Comparison of ENCODE assay signal across 27 cellular contexts in genomic region chr5:132461671-132462070, GRCh38. TPM values are rescaled to one million over a fixed set of nuclear protein-coding genes. Genes with fewer than 3 reads are reported as not detected.
DNase-seq lines count a peak whose midpoint lies in the region; ATAC-seq and TF ChIP-seq lines count a peak whose summit lies in the region.
"Had no signal": no experiment of that assay in that cellular context is flagged by ENCODE, and none has a peak within 500 bp of the region (broad histone marks: within the 10 kb centered on the region; RNA-seq: fewer than 3 reads in every experiment).

No MANE protein-coding gene starts in this region.

- DNase-seq in activated naive CD8-positive, alpha-beta T cell treated with anti-CD3 and anti-CD28 coated beads, Interleukin-2, amount 10 ng/mL, durations not matched to agents 7 days and 5 days = no peak
- DNase-seq in activated naive CD8-positive, alpha-beta T cell treated with anti-CD3 and anti-CD28 coated beads for 36 hours = no peak
- DNase-seq in activated CD8-positive, alpha-beta T cell treated with anti-CD3 and anti-CD28 coated beads for 36 hours = no peak
- no peak for DNase-seq in natural killer cell
- no peak for DNase-seq in SHP77 (lab: John Stamatoyannopoulos, UW)
- no peak for DNase-seq in Caco-2
- DNase-seq in NCI-H146 treated with DMSO at 0.1 percent for 48 hours (lab: John Stamatoyannopoulos, UW; ENCODE audit: unreplicated experiment) = no peak
- DNase-seq: ACHN; activated CD4-positive, alpha-beta T cell treated with anti-CD3 and anti-CD28 coated beads, Interleukin-2, amount 10 ng/mL, durations not matched to agents 7 days and 5 days; activated CD8-positive, alpha-beta memory T cell treated with anti-CD3 and anti-CD28 coated beads, Interleukin-2, amount 50 U/mL, for 4 hours; activated effector memory CD4-positive, alpha-beta T cell treated with anti-CD3 and anti-CD28 coated beads, Interleukin-2, amount 50 U/mL, for 16 hours; amniotic stem cell; foreskin melanocyte; mesenchymal stem cell; NCI-H1694 treated with DMSO at 0.1 percent for 48 hours; NCI-H69; retina; RPMI8226; stimulated activated CD4-positive, alpha-beta T cell treated with anti-CD3 and anti-CD28 coated beads, Interleukin-1b, Interleukin-23, amount 100 ng/mL, for 48 hours; T-helper 9 cell; WERI-Rb-1 had no signal

- H3K36me3 ChIP-seq in Caco-2 (ENCODE audit: control insufficient read depth, insufficient read depth, low read length) = no peaks in the 10 kb centered on the region
- H3K36me3 ChIP-seq: breast epithelium, WERI-Rb-1 had no signal

- no TSS peak for BruUV-seq in Caco-2 (replicated peaks; lab: Mats Ljungman, UMichigan)

- no peak overlapping the region for H3K4me3 Mint-ChIP-seq in activated naive CD8-positive, alpha-beta T cell treated with anti-CD3 and anti-CD28 coated beads, Interleukin-2, amount 10 ng/mL, durations not matched to agents 7 days and 5 days
- no peak overlapping the region for H3K4me3 Mint-ChIP-seq in activated naive CD8-positive, alpha-beta T cell treated with anti-CD3 and anti-CD28 coated beads for 36 hours
- no peak overlapping the region for H3K4me3 Mint-ChIP-seq in activated CD8-positive, alpha-beta T cell treated with anti-CD3 and anti-CD28 coated beads for 36 hours
- H3K4me3 Mint-ChIP-seq in natural killer cell = peak overlapping the region; percentile 25
- no peak overlapping the region for H3K4me3 Mint-ChIP-seq in Caco-2 (ENCODE audit: unreplicated experiment)
- H3K4me3 Mint-ChIP-seq: activated CD4-positive, alpha-beta T cell treated with anti-CD3 and anti-CD28 coated beads, Interleukin-2, amount 10 ng/mL, durations not matched to agents 7 days and 5 days; CD14-positive monocyte had no signal

- intact Hi-C loops in activated CD8-positive, alpha-beta T cell treated with anti-CD3 and anti-CD28 coated beads for 36 hours (cut with micrococcal nuclease) = no loop called here
- intact Hi-C loops in natural killer cell (cut with micrococcal nuclease) = no loop called here
- intact Hi-C loops in Caco-2 (cut with micrococcal nuclease; ENCODE audit: unreplicated experiment) = no loop called here

- H3K27me3 Mint-ChIP-seq in activated naive CD8-positive, alpha-beta T cell treated with anti-CD3 and anti-CD28 coated beads, Interleukin-2, amount 10 ng/mL, durations not matched to agents 7 days and 5 days = no peaks in the 10 kb centered on the region
- no peaks in the 10 kb centered on the region for H3K27me3 Mint-ChIP-seq in activated naive CD8-positive, alpha-beta T cell treated with anti-CD3 and anti-CD28 coated beads for 36 hours
- H3K27me3 Mint-ChIP-seq in activated CD8-positive, alpha-beta T cell treated with anti-CD3 and anti-CD28 coated beads for 36 hours = no peaks in the 10 kb centered on the region
- H3K27me3 Mint-ChIP-seq in natural killer cell (ENCODE audit: low read depth in 2 of 2) (no peaks in the 10 kb centered on the region), Caco-2 (ENCODE audit: insufficient read depth, unreplicated experiment) (no peaks in the 10 kb centered on the region)
- H3K27me3 Mint-ChIP-seq: activated CD4-positive, alpha-beta T cell treated with anti-CD3 and anti-CD28 coated beads, Interleukin-2, amount 10 ng/mL, durations not matched to agents 7 days and 5 days had no signal

- POLR2A ChIA-PET in activated naive CD8-positive, alpha-beta T cell treated with anti-CD3 and anti-CD28 coated beads, Interleukin-2, amount 10 ng/mL, durations not matched to agents 7 days and 5 days (lab: Charles Lee) = interaction anchor here (6.7 to 30.8 kb wide), 2 partner anchors 29 to 35 kb away, joined by 162 to 1195 read pairs; partner anchors contain the start of gene IRF1
- POLR2A ChIA-PET in activated CD8-positive, alpha-beta T cell treated with anti-CD3 and anti-CD28 coated beads for 36 hours (lab: Charles Lee) = interaction anchor here (30.0 kb wide), 1 partner anchor 29 kb away, joined by 1641 read pairs; the partner anchor contains the start of gene IRF1
- POLR2A ChIA-PET in Caco-2 (lab: Charles Lee) = no interaction called here

- CTCF ChIA-PET in activated CD8-positive, alpha-beta T cell treated with anti-CD3 and anti-CD28 coated beads for 36 hours (lab: Charles Lee) = no interaction called here
- CTCF ChIA-PET in Caco-2 (lab: Charles Lee) = no interaction called here

- H3K9me3 ChIP-seq in Caco-2 = no peaks in the 10 kb centered on the region
- H3K9me3 ChIP-seq: breast epithelium, esophagus muscularis mucosa had no signal

- TF ChIP-seq CTCF in activated CD8-positive, alpha-beta T cell treated with anti-CD3 and anti-CD28 coated beads for 36 hours (IDR thresholded peaks at IDR 0.05) = no peak
- TF ChIP-seq CTCF in natural killer cell (IDR thresholded peaks at IDR 0.05) (no peak), Caco-2 (IDR thresholded peaks at IDR 0.05; ENCODE audit: insufficient read depth in 1 of 2, low read depth in 1 of 2, low read length in 1 of 2, severe bottlenecking in 1 of 2, unreplicated experiment in 1 of 2) (no peak)

- H3K4me1 ChIP-seq in Caco-2 = peaks cover 24% of the 10 kb centered on the region

- no peaks in the 10 kb centered on the region for H3K27me3 ChIP-seq in Caco-2 (replicated peaks; ENCODE audit: control insufficient read depth, insufficient read depth, low read length)
- H3K27me3 ChIP-seq: breast epithelium, esophagus muscularis mucosa had no signal

- no peak overlapping the region for H3K4me3 ChIP-seq in Caco-2 (ENCODE audit: low read depth, low read length)
- H3K4me3 ChIP-seq: breast epithelium, esophagus muscularis mucosa, SK-N-MC had no signal

- no peak for ATAC-seq in activated naive CD8-positive, alpha-beta T cell treated with anti-CD3 and anti-CD28 coated beads, Interleukin-2, amount 10 ng/mL, durations not matched to agents 7 days and 5 days (ENCODE audit: low read depth)
- no peak for ATAC-seq in activated CD8-positive, alpha-beta T cell treated with anti-CD3 and anti-CD28 coated beads for 36 hours
- ATAC-seq in natural killer cell = no peak
- ATAC-seq: HCT116, left colon had no signal

- peaks cover 32% of the 10 kb centered on the region for H3K36me3 Mint-ChIP-seq in activated naive CD8-positive, alpha-beta T cell treated with anti-CD3 and anti-CD28 coated beads, Interleukin-2, amount 10 ng/mL, durations not matched to agents 7 days and 5 days
- peaks cover 40% of the 10 kb centered on the region for H3K36me3 Mint-ChIP-seq in activated naive CD8-positive, alpha-beta T cell treated with anti-CD3 and anti-CD28 coated beads for 36 hours
- H3K36me3 Mint-ChIP-seq in activated CD8-positive, alpha-beta T cell treated with anti-CD3 and anti-CD28 coated beads for 36 hours (ENCODE audit: low read depth) = peaks cover 31% of the 10 kb centered on the region
- H3K36me3 Mint-ChIP-seq in natural killer cell = no peaks in the 10 kb centered on the region
- H3K36me3 Mint-ChIP-seq in Caco-2 (ENCODE audit: insufficient read depth, unreplicated experiment) = no peaks in the 10 kb centered on the region

- H3K9me3 Mint-ChIP-seq in activated naive CD8-positive, alpha-beta T cell treated with anti-CD3 and anti-CD28 coated beads, Interleukin-2, amount 10 ng/mL, durations not matched to agents 7 days and 5 days = no peaks in the 10 kb centered on the region
- H3K9me3 Mint-ChIP-seq in activated naive CD8-positive, alpha-beta T cell treated with anti-CD3 and anti-CD28 coated beads for 36 hours = peaks cover 2% of the 10 kb centered on the region
- H3K9me3 Mint-ChIP-seq in activated CD8-positive, alpha-beta T cell treated with anti-CD3 and anti-CD28 coated beads for 36 hours = no peaks in the 10 kb centered on the region
- H3K9me3 Mint-ChIP-seq in natural killer cell = peaks cover 0 to 3% of the 10 kb centered on the region in 2 donors
- H3K9me3 Mint-ChIP-seq in Caco-2 (ENCODE audit: unreplicated experiment) = no peaks in the 10 kb centered on the region
- H3K9me3 Mint-ChIP-seq: activated CD4-positive, alpha-beta T cell treated with anti-CD3 and anti-CD28 coated beads, Interleukin-2, amount 10 ng/mL, durations not matched to agents 7 days and 5 days had no signal

- H3K27ac Mint-ChIP-seq in activated naive CD8-positive, alpha-beta T cell treated with anti-CD3 and anti-CD28 coated beads, Interleukin-2, amount 10 ng/mL, durations not matched to agents 7 days and 5 days = peak overlapping the region; percentile 54
- no peak overlapping the region for H3K27ac Mint-ChIP-seq in activated naive CD8-positive, alpha-beta T cell treated with anti-CD3 and anti-CD28 coated beads for 36 hours
- H3K27ac Mint-ChIP-seq in activated CD8-positive, alpha-beta T cell treated with anti-CD3 and anti-CD28 coated beads for 36 hours = peak overlapping the region; percentile 10
- peak overlapping the region; percentile 97 to 100 for H3K27ac Mint-ChIP-seq in natural killer cell
- H3K27ac Mint-ChIP-seq in Caco-2 (ENCODE audit: unreplicated experiment) = no peak overlapping the region

- H3K4me1 Mint-ChIP-seq in activated naive CD8-positive, alpha-beta T cell treated with anti-CD3 and anti-CD28 coated beads, Interleukin-2, amount 10 ng/mL, durations not matched to agents 7 days and 5 days = peaks cover 89% of the 10 kb centered on the region
- H3K4me1 Mint-ChIP-seq in activated naive CD8-positive, alpha-beta T cell treated with anti-CD3 and anti-CD28 coated beads for 36 hours = peaks cover 78% of the 10 kb centered on the region
- H3K4me1 Mint-ChIP-seq in activated CD8-positive, alpha-beta T cell treated with anti-CD3 and anti-CD28 coated beads for 36 hours (ENCODE audit: low read depth) = peaks cover 87% of the 10 kb centered on the region
- H3K4me1 Mint-ChIP-seq in natural killer cell (peaks cover 97 to 99% of the 10 kb centered on the region in 2 donors), Caco-2 (ENCODE audit: low read depth, unreplicated experiment) (peaks cover 8% of the 10 kb centered on the region)

RNA-seq across cellular contexts. Expression of gene IRF1, which starts 28.9 kb away (rescaled TPM):
- 100 to 1,000 TPM; 228 to 238 TPM for total RNA-seq in activated naive CD8-positive, alpha-beta T cell treated with anti-CD3 and anti-CD28 coated beads, Interleukin-2, amount 10 ng/mL, durations not matched to agents 7 days and 5 days
- 100 to 1,000 TPM; 228 to 232 TPM for total RNA-seq in activated naive CD8-positive, alpha-beta T cell treated with anti-CD3 and anti-CD28 coated beads for 36 hours
- total RNA-seq in activated CD8-positive, alpha-beta T cell treated with anti-CD3 and anti-CD28 coated beads for 36 hours = 100 to 1,000 TPM; 121 to 128 TPM
- total RNA-seq in natural killer cell = 1,000 to 10,000 TPM; 1,190 to 1,513 (median 1,282) TPM
- total RNA-seq in Caco-2 (2022) = 16.0 and 16.8 TPM in 2 replicates

Comparison
In these comparisons a context has a peak if more than half of its experiments do, and no peak if none do; other contexts are left out.
1. H3K27ac Mint-ChIP-seq: peak in activated naive CD8-positive, alpha-beta T cell treated with anti-CD3 and anti-CD28 coated beads, Interleukin-2, amount 10 ng/mL, durations not matched to agents 7 days and 5 days (single experiment), activated CD8-positive, alpha-beta T cell treated with anti-CD3 and anti-CD28 coated beads for 36 hours (single experiment) and natural killer cell (2 of 2); none in activated naive CD8-positive, alpha-beta T cell treated with anti-CD3 and anti-CD28 coated beads for 36 hours (single experiment) and Caco-2 (single experiment).
2. RNA of gene IRF1, which starts 28.9 kb away (total RNA-seq): 1,190 to 1,513 TPM in natural killer cell; 228 to 238 TPM in activated naive CD8-positive, alpha-beta T cell treated with anti-CD3 and anti-CD28 coated beads, Interleukin-2, amount 10 ng/mL, durations not matched to agents 7 days and 5 days, 228 to 232 TPM in activated naive CD8-positive, alpha-beta T cell treated with anti-CD3 and anti-CD28 coated beads for 36 hours, 121 to 128 TPM in activated CD8-positive, alpha-beta T cell treated with anti-CD3 and anti-CD28 coated beads for 36 hours and 16.0 to 16.8 TPM in Caco-2; every median in the first group is over 4 times any median in the second.